In the genomic region with DNA sequence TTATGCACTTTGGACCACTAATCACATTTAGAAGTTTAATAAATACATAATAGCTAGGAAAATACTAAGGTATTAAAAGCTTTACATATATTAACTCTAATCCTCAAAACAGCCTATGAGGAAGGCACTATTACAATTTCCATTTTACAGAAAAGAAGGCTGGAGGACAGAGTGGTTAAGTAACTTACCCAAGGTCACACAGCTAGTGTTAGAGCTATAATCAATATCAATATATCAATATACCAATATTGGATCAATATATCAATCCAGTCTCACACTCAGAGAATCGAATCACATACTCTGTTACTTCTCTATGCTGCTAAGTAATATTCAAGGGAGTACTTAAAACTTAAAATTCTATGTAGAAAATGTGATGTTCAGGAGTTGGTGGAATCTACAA, we compare ENCODE assay signal across 1 cellular context.
TF ChIP-seq lines count a peak whose summit lies in the region.

No MANE protein-coding gene starts in this region.

TF ChIP-seq in GM12878, 131 proteins besides CTCF, POLR2A, EP300 and RAD21 (continued from another document):
- peak; percentile 86 for TF ChIP-seq CUX1 (IDR thresholded peaks at IDR 0.05; ENCODE audit: insufficient replicate concordance, low read depth, low read length)
- TF ChIP-seq SUZ12 (IDR thresholded peaks at IDR 0.05; ENCODE audit: unreplicated experiment): no peak
- 0 out of 2 replicates have a peak, but pooled peaks have one; percentile 42 for TF ChIP-seq SMARCA5 (IDR thresholded peaks at IDR 0.05)
- no peak for TF ChIP-seq ZBTB11 (CRISPR knock-in tag; IDR thresholded peaks at IDR 0.05)
